ENCODE assay signal across 8 cellular contexts in genomic region chr7:74417419-74417971, GRCh38. TPM values are rescaled to one million over a fixed set of nuclear protein-coding genes. Genes with fewer than 3 reads are reported as not detected.
DNase-seq lines count a peak whose midpoint lies in the region; ATAC-seq and TF ChIP-seq lines count a peak whose summit lies in the region.

No MANE protein-coding gene starts in this region.

- peaks cover 4% of the 10 kb centered on the region for H3K4me1 ChIP-seq in adipocyte (ENCODE audit: control insufficient read depth, insufficient read depth, low read length)
- H3K4me1 ChIP-seq in left ventricle myocardium inferior = peaks cover 6% of the 10 kb centered on the region

- no peak overlapping the region for H2AFZ ChIP-seq in SU-DHL-6 (ENCODE audit: low read depth, low read length, severe bottlenecking)

- no peak overlapping the region for H3K4me2 ChIP-seq in SU-DHL-6 (ENCODE audit: low read depth, low read length, poor library complexity, severe bottlenecking)

- no peaks in the 10 kb centered on the region for H4K20me1 ChIP-seq in SU-DHL-6 (ENCODE audit: low read depth, low read length)

- DNase-seq in DMS79 treated with DMSO at 0.1 percent for 48 hours (lab: John Stamatoyannopoulos, UW) = peak; percentile 40
- DNase-seq in Kasumi-1 (lab: John Stamatoyannopoulos, UW) = peak; percentile 16 to 42
- peak; percentile 86 for DNase-seq in adipocyte (ENCODE audit: low read depth)
- DNase-seq in left ventricle myocardium inferior = peak; percentile 58
- peak; percentile 89 for DNase-seq in retina
- no peak for DNase-seq in cortex of kidney (lab: John Stamatoyannopoulos, UW)

- H3K36me3 ChIP-seq in SU-DHL-6 (ENCODE audit: low read length) (no peaks in the 10 kb centered on the region), adipocyte (ENCODE audit: control insufficient read depth, insufficient read depth, low read length, severe bottlenecking) (no peaks in the 10 kb centered on the region), left ventricle myocardium inferior (no peaks in the 10 kb centered on the region)

- H3K27ac ChIP-seq in SU-DHL-6 (ENCODE audit: low read depth, low read length) (no peak overlapping the region), left ventricle myocardium inferior (replicated peaks) (no peak overlapping the region)

- no peak overlapping the region for H3K4me3 ChIP-seq in SU-DHL-6 (ENCODE audit: insufficient read depth, low read length, poor library complexity, severe bottlenecking)
- no peak overlapping the region for H3K4me3 ChIP-seq in adipocyte (ENCODE audit: low read length)
- H3K4me3 ChIP-seq in left ventricle myocardium inferior = no peak overlapping the region

- TF ChIP-seq CTCF in SU-DHL-6 (IDR thresholded peaks at IDR 0.05; ENCODE audit: insufficient read depth, low read length, poor library complexity, severe bottlenecking) (peak; percentile 85), left ventricle myocardium inferior (IDR thresholded peaks at IDR 0.05; ENCODE audit: borderline replicate concordance) (peak; percentile 98)

- no peak for ATAC-seq in GM19467 (IDR thresholded peaks at IDR 0.05; ENCODE audit: unreplicated experiment)

- no peaks in the 10 kb centered on the region for H3K27me3 ChIP-seq in SU-DHL-6 (ENCODE audit: low read length)
- no peaks in the 10 kb centered on the region for H3K27me3 ChIP-seq in adipocyte (replicated peaks; ENCODE audit: control insufficient read depth, insufficient read depth, low read length)
- peaks cover 4% of the 10 kb centered on the region for H3K27me3 ChIP-seq in left ventricle myocardium inferior (ENCODE audit: low read depth)

- no peaks in the 10 kb centered on the region for H3K79me2 ChIP-seq in SU-DHL-6 (ENCODE audit: insufficient read depth, low read length)

- no peaks in the 10 kb centered on the region for H3K9me3 ChIP-seq in SU-DHL-6 (ENCODE audit: insufficient read depth, low read length)
- H3K9me3 ChIP-seq in adipocyte (ENCODE audit: control insufficient read depth, low read length) = no peaks in the 10 kb centered on the region
- H3K9me3 ChIP-seq in left ventricle myocardium inferior (replicated peaks) = no peaks in the 10 kb centered on the region

- H3K9me2 ChIP-seq in SU-DHL-6 (replicated peaks; ENCODE audit: insufficient read depth, low read length) = no peaks in the 10 kb centered on the region

- H3K9ac ChIP-seq in SU-DHL-6 (ENCODE audit: low read length) (no peak overlapping the region), adipocyte (ENCODE audit: low read length) (no peak overlapping the region)

- no peaks in the 10 kb centered on the region for H3F3A ChIP-seq in SU-DHL-6 (ENCODE audit: insufficient read depth)

- intact Hi-C loops in left ventricle myocardium inferior (cut with micrococcal nuclease) = no loop called here

RNA-seq across cellular contexts. Expression of gene GTF2IRD1, which starts 36.2 kb away (rescaled TPM):
- total RNA-seq in left ventricle myocardium inferior = 15.8 TPM
